ENCODE assay signal across 12 cellular contexts in genomic region chr11:134098566-134099184, GRCh38. TPM values are rescaled to one million over a fixed set of nuclear protein-coding genes. Genes with fewer than 3 reads are reported as not detected.
DNase-seq lines count a peak whose midpoint lies in the region; ATAC-seq and TF ChIP-seq lines count a peak whose summit lies in the region.
"Had no signal": no experiment of that assay in that cellular context is flagged by ENCODE, and none has a peak within 500 bp of the region (broad histone marks: within the 10 kb centered on the region; RNA-seq: fewer than 3 reads in every experiment).

No MANE protein-coding gene starts in this region.

- H3K4me3 ChIP-seq in HCT116 (replicated peaks in 1 of 2; ENCODE audit: low read depth in 1 of 2, low read length in 2 of 2) (no peak overlapping the region), right atrium auricular region (no peak overlapping the region), lower leg skin (ENCODE audit: low read depth, poor library complexity, severe bottlenecking) (no peak overlapping the region)
- H3K4me3 ChIP-seq: smooth muscle cell, thoracic aorta had no signal

- no peaks in the 10 kb centered on the region for H3K79me2 ChIP-seq in HCT116 (ENCODE audit: insufficient read depth, low read length)

- TF ChIP-seq RAD21 in HCT116 (IDR thresholded peaks at IDR 0.05; ENCODE audit: low read depth): peak; percentile 49

- H3K27me3 ChIP-seq in HCT116 (ENCODE audit: insufficient read depth, low read length) (peaks cover 22% of the 10 kb centered on the region; the same call in 1 of the 2 replicates), right atrium auricular region (no peaks in the 10 kb centered on the region)

- no peak overlapping the region for H2AFZ ChIP-seq in HCT116 (ENCODE audit: low read depth, low read length, poor library complexity, severe bottlenecking)

- intact Hi-C loops in HCT116 (cut with micrococcal nuclease) (loop anchor here (1.0 kb wide), 2 partner anchors 48 to 171 kb away; no protein-coding TSS in a partner anchor), lower leg skin (cut with DNase I; ENCODE audit: low total_unique reads) (no loop called here)

- TF ChIP-seq CTCF in HCT116 (IDR thresholded peaks at IDR 0.05 in 2 of 3, conservative IDR thresholded peaks at IDR 0.05 in 1 of 3; ENCODE audit: borderline replicate concordance in 1 of 3, insufficient read depth in 1 of 3, low read depth in 2 of 3, low read length in 2 of 3) (peak; percentile 50 to 57 (median 53); a peak in 5 of 6 replicates), right atrium auricular region (IDR thresholded peaks at IDR 0.05) (no peak), lower leg skin (IDR thresholded peaks at IDR 0.05) (no peak)

- TF ChIP-seq POLR2A in HCT116 (IDR thresholded peaks at IDR 0.05; ENCODE audit: borderline replicate concordance, extremely low read depth, insufficient read depth, insufficient read length) (no peak), lower leg skin (IDR thresholded peaks at IDR 0.05) (no peak)

- no peaks in the 10 kb centered on the region for H3K36me3 ChIP-seq in HCT116 (ENCODE audit: control insufficient read depth in 1 of 2, insufficient read depth in 2 of 2, low read length in 2 of 2)
- no peaks in the 10 kb centered on the region for H3K36me3 ChIP-seq in right atrium auricular region
- H3K36me3 ChIP-seq: thoracic aorta had no signal

- WGBS in lower leg skin, 2 donors: 83 to 84% methylated on average over 3 of the region's 3 CpGs

- H3K4me2 ChIP-seq in HCT116 (ENCODE audit: low read length): no peak overlapping the region
- H3K4me2 ChIP-seq: smooth muscle cell had no signal

- H3K27ac ChIP-seq in HCT116 (ENCODE audit: low read depth, low read length) (no peak overlapping the region), right atrium auricular region (no peak overlapping the region)
- H3K27ac ChIP-seq: thoracic aorta had no signal

- RAD21 ChIA-PET in HCT116 (lab: Charles Lee; ENCODE audit: low non-redundant PET in 1 of 2, low total read pairs in 2 of 2, uncharacterized antibody in 2 of 2, unreplicated experiment in 2 of 2): interaction anchor here (1.0 to 1.3 kb wide), 2 partner anchors 48 kb away, joined by 4 to 6 read pairs; no protein-coding TSS in a partner anchor

- no peak overlapping the region for H3K9ac ChIP-seq in HCT116 (ENCODE audit: low read length)

- DNase-seq in DMS53 treated with DMSO at 0.1 percent for 48 hours (lab: John Stamatoyannopoulos, UW; ENCODE audit: unreplicated experiment): peak; percentile 3
- DNase-seq in HCT116 (ENCODE audit: low read depth, low spot score): peak; percentile 27
- DNase-seq in kidney tubule cell (ENCODE audit: low spot score): peak; percentile 20
- DNase-seq in right atrium auricular region (ENCODE audit: low spot score): no peak
- no peak for DNase-seq in lower leg skin (ENCODE audit: low spot score in 2 of 2)
- DNase-seq: activated naive CD8-positive, alpha-beta T cell treated with anti-CD3 and anti-CD28 coated beads for 36 hours; hypothalamus had no signal

- no TSS peak for BruUV-seq in HCT116 (replicated peaks; lab: Mats Ljungman, UMichigan)

- no peaks in the 10 kb centered on the region for H3K9me2 ChIP-seq in HCT116 (ENCODE audit: insufficient read depth)

- H3K4me1 ChIP-seq in HCT116 (ENCODE audit: control insufficient read depth in 1 of 2, insufficient read depth in 2 of 2, low read length in 2 of 2) (no peaks in the 10 kb centered on the region), right atrium auricular region (no peaks in the 10 kb centered on the region)

- H4K20me1 ChIP-seq in HCT116 (ENCODE audit: insufficient read depth): no peaks in the 10 kb centered on the region

- H3K9me3 ChIP-seq in HCT116 (ENCODE audit: control insufficient read depth in 1 of 2, insufficient read depth in 1 of 2, low read depth in 1 of 2, low read length in 2 of 2): no peaks in the 10 kb centered on the region
- no peaks in the 10 kb centered on the region for H3K9me3 ChIP-seq in right atrium auricular region
- H3K9me3 ChIP-seq: thoracic aorta had no signal

- CTCF ChIA-PET in HCT116 (lab: Charles Lee): interaction anchor here (0.9 to 1.6 kb wide), 6 partner anchors 15 to 171 kb away, joined by 3 to 34 read pairs (median 4); no protein-coding TSS in a partner anchor

- POLR2A ChIA-PET in HCT116 (lab: Charles Lee): interaction anchor here (0.7 to 0.8 kb wide), 2 partner anchors 15 to 164 kb away, joined by 3 read pairs; no protein-coding TSS in a partner anchor

- peak; percentile 97 for ATAC-seq in HCT116
- ATAC-seq in SK-N-SH treated with all-trans-retinoic acid at 6 μM for 48 hours: peak; percentile 77; the same call in 1 of the 3 replicates
- no peak for ATAC-seq in GM18502 (IDR thresholded peaks at IDR 0.05; ENCODE audit: poor library complexity, unreplicated experiment)
- no peak for ATAC-seq in HG02759 (IDR thresholded peaks at IDR 0.05; ENCODE audit: unreplicated experiment)

TF ChIP-seq in HCT116, 20 proteins besides CTCF, POLR2A, EP300 and RAD21 (continues in another document):
- TF ChIP-seq SRF (IDR thresholded peaks at IDR 0.05; ENCODE audit: low read depth) (no peak), EZH2 (IDR thresholded peaks at IDR 0.05) (no peak), CBX3 (IDR thresholded peaks at IDR 0.05; ENCODE audit: low read depth) (no peak), ZFX (IDR thresholded peaks at IDR 0.05) (no peak), EZH2phosphoT487 (IDR thresholded peaks at IDR 0.05; ENCODE audit: borderline replicate concordance) (no peak), ZNF274 (IDR thresholded peaks at IDR 0.05; ENCODE audit: low read depth, low read length) (no peak), JUND (IDR thresholded peaks at IDR 0.05) (no peak), POLR2AphosphoS5 (IDR thresholded peaks at IDR 0.05; ENCODE audit: low read depth, low read length) (no peak), ZBTB33 (IDR thresholded peaks at IDR 0.05; ENCODE audit: extremely low read depth, insufficient replicate concordance, low read length) (no peak), SIN3A (IDR thresholded peaks at IDR 0.05; ENCODE audit: low read depth) (no peak)
- TF ChIP-seq, protein P1, sequence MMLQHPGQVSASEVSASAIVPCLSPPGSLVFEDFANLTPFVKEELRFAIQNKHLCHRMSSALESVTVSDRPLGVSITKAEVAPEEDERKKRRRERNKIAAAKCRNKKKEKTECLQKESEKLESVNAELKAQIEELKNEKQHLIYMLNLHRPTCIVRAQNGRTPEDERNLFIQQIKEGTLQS (IDR thresholded peaks at IDR 0.05): no peak

TF ChIP-seq in SK-N-SH treated with all-trans-retinoic acid at 6 μM for 48 hours, 23 proteins besides CTCF, POLR2A, EP300 and RAD21 (continues in another document):
- TF ChIP-seq ZFP3 (CRISPR knock-in tag; IDR thresholded peaks at IDR 0.05): no peak
- no peak for TF ChIP-seq GLIS3 (CRISPR knock-in tag; IDR thresholded peaks at IDR 0.05)
- TF ChIP-seq PPARA (CRISPR knock-in tag; IDR thresholded peaks at IDR 0.05; ENCODE audit: borderline replicate concordance): no peak
- no peak for TF ChIP-seq ZNF565 (CRISPR knock-in tag; conservative IDR thresholded peaks at IDR 0.05; ENCODE audit: low read depth)
- TF ChIP-seq, protein P2, sequence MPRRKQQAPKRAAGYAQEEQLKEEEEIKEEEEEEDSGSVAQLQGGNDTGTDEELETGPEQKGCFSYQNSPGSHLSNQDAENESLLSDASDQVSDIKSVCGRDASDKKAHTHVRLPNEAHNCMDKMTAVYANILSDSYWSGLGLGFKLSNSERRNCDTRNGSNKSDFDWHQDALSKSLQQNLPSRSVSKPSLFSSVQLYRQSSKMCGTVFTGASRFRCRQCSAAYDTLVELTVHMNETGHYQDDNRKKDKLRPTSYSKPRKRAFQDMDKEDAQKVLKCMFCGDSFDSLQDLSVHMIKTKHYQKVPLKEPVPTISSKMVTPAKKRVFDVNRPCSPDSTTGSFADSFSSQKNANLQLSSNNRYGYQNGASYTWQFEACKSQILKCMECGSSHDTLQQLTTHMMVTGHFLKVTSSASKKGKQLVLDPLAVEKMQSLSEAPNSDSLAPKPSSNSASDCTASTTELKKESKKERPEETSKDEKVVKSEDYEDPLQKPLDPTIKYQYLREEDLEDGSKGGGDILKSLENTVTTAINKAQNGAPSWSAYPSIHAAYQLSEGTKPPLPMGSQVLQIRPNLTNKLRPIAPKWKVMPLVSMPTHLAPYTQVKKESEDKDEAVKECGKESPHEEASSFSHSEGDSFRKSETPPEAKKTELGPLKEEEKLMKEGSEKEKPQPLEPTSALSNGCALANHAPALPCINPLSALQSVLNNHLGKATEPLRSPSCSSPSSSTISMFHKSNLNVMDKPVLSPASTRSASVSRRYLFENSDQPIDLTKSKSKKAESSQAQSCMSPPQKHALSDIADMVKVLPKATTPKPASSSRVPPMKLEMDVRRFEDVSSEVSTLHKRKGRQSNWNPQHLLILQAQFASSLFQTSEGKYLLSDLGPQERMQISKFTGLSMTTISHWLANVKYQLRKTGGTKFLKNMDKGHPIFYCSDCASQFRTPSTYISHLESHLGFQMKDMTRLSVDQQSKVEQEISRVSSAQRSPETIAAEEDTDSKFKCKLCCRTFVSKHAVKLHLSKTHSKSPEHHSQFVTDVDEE (CRISPR knock-in tag; IDR thresholded peaks at IDR 0.05): no peak
- TF ChIP-seq, protein P3, sequence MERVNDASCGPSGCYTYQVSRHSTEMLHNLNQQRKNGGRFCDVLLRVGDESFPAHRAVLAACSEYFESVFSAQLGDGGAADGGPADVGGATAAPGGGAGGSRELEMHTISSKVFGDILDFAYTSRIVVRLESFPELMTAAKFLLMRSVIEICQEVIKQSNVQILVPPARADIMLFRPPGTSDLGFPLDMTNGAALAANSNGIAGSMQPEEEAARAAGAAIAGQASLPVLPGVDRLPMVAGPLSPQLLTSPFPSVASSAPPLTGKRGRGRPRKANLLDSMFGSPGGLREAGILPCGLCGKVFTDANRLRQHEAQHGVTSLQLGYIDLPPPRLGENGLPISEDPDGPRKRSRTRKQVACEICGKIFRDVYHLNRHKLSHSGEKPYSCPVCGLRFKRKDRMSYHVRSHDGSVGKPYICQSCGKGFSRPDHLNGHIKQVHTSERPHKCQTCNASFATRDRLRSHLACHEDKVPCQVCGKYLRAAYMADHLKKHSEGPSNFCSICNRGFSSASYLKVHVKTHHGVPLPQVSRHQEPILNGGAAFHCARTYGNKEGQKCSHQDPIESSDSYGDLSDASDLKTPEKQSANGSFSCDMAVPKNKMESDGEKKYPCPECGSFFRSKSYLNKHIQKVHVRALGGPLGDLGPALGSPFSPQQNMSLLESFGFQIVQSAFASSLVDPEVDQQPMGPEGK (CRISPR knock-in tag; IDR thresholded peaks at IDR 0.05; ENCODE audit: borderline replicate concordance): no peak
- no peak for TF ChIP-seq CSDC2 (CRISPR knock-in tag; IDR thresholded peaks at IDR 0.05)
- TF ChIP-seq ZNF8 (CRISPR knock-in tag; IDR thresholded peaks at IDR 0.05): no peak
- no peak for TF ChIP-seq TOX (CRISPR knock-in tag; IDR thresholded peaks at IDR 0.05; ENCODE audit: borderline replicate concordance)
- no peak for TF ChIP-seq BACH2 (CRISPR knock-in tag; IDR thresholded peaks at IDR 0.05; ENCODE audit: borderline replicate concordance)
- TF ChIP-seq ZC3H10 (CRISPR knock-in tag; IDR thresholded peaks at IDR 0.05): no peak

RNA-seq across cellular contexts. Expression of gene JAM3, which starts 29.8 kb away (rescaled TPM):
- 0.25 TPM for total RNA-seq in HCT116 (2021; ENCODE audit: unreplicated experiment)
- 0.15 and 0.42 TPM in 2 replicates for polyA plus RNA-seq in HCT116 (2012)
- total RNA-seq in right atrium auricular region: 10 to 100 TPM; 28.5 to 38.1 TPM
- total RNA-seq in lower leg skin: 10 to 100 TPM; 12.8 to 22.4 (median 15.1) TPM

Comparison
In these comparisons a context has a peak if more than half of its experiments do, and no peak if none do; other contexts are left out.
1. DNase-seq: peak in DMS53 treated with DMSO at 0.1 percent for 48 hours (single experiment), HCT116 (single experiment) and kidney tubule cell (single experiment); none in right atrium auricular region (single experiment) and lower leg skin (0 of 2).
2. ATAC-seq: peak in HCT116 (single experiment) and SK-N-SH treated with all-trans-retinoic acid at 6 μM for 48 hours (single experiment); none in GM18502 (single experiment) and HG02759 (single experiment).
3. CTCF ChIP-seq: peak in HCT116 (3 of 3); none in right atrium auricular region (0 of 2) and lower leg skin (0 of 3).
4. RNA of gene JAM3, which starts 29.8 kb away (total RNA-seq): 28.5 to 38.1 TPM in right atrium auricular region and 12.8 to 22.4 TPM in lower leg skin; 0.25 TPM in HCT116 (single experiment); every median in the first group is over 10 times any median in the second.